Comparison of ENCODE assay signal across 27 cellular contexts in the genomic region with DNA sequence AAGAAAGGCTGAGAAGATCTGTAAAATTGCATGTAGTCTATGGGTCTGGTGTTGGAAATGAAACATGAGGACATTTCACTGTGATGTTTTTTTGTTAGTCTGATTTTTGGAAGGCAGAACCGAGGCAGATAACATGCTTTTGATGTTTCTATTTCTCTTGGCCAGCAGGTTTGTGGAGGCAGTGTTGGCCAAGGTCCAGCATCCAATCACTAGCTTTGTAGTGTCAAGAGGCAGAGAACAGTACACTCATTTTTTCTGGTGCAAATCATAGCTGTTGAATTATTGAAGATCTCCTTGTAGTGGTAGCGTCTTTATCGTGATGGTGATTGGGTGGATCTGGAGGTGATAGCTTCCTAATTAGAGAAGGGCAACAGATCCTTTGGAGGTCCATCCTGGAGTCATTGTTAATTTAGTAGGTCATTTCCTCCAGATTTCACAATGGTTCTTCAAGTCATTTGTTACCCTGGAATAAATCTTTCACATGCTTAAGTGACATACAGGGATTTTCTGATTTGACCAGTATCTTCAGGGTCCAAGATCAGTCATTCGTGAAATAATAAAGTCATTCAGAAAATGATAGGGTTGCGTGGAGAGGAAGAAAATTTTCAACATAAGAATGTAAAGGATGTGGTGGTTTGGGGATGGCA.
"Had no signal": no experiment of that assay in that cellular context is flagged by ENCODE, and none has a peak within 500 bp of the region (broad histone marks: within the 10 kb centered on the region; RNA-seq: fewer than 3 reads in every experiment).

No MANE protein-coding gene starts in this region.

- H3K4me3 Mint-ChIP-seq: activated naive CD8-positive, alpha-beta T cell treated with anti-CD3 and anti-CD28 coated beads for 36 hours; brain; naive B cell; neural crest cell; stimulated activated naive B cell treated with anti-CD40 and anti-IgM and Interleukin-4, amounts not matched to agents 10 μg/mL and 1 μg/mL and 100 μg/mL, for 72 hours; T-helper 1 cell treated with Interleukin-12 subunit alpha and Interleukin-12 subunit beta and Interleukin-4 antibody, amounts not matched to agents 30 μg/mL and 1 μg/mL, for 36 hours had no signal

- H3K36me3 ChIP-seq: gastrocnemius medialis, lower lobe of right lung, sigmoid colon, thoracic aorta, upper lobe of right lung had no signal

- H3K36me3 Mint-ChIP-seq: activated naive CD8-positive, alpha-beta T cell treated with anti-CD3 and anti-CD28 coated beads for 36 hours; brain; stimulated activated naive B cell treated with anti-CD40 and anti-IgM and Interleukin-4, amounts not matched to agents 10 μg/mL and 1 μg/mL and 100 μg/mL, for 72 hours had no signal

- H3K4me1 ChIP-seq: gastrocnemius medialis, lower lobe of right lung, sigmoid colon, upper lobe of right lung had no signal

- H3K27me3 ChIP-seq: gastrocnemius medialis, sigmoid colon, upper lobe of right lung had no signal

- H3K9me3 ChIP-seq: gastrocnemius medialis, lower lobe of right lung, sigmoid colon, thoracic aorta, upper lobe of right lung had no signal

- DNase-seq: activated CD4-positive, alpha-beta T cell treated with anti-CD3 and anti-CD28 coated beads for 4 hours; activated CD4-positive, alpha-beta T cell treated with anti-CD3 and anti-CD28 coated beads, Interleukin-2, amount 50 U/mL, for 48 hours; activated CD4-positive, CD25-positive, alpha-beta regulatory T cell; activated CD8-positive, alpha-beta memory T cell treated with anti-CD3 and anti-CD28 coated beads, Interleukin-2, amount 50 U/mL, for 48 hours; activated naive CD4-positive, alpha-beta T cell treated with Interleukin-2 at 50 U/mL for 16 hours; activated naive CD8-positive, alpha-beta T cell treated with anti-CD3 and anti-CD28 coated beads for 36 hours; activated T-cell treated with anti-CD3 and anti-CD28 coated beads, Interleukin-2, amount 50 U/mL, for 48 hours; amniotic stem cell; effector memory CD4-positive, alpha-beta T cell; gastrocnemius medialis; hippocampal formation; left colon; lower lobe of right lung; mesendoderm; naive B cell; occipital lobe; sigmoid colon; stimulated activated CD4-positive, alpha-beta T cell treated with anti-CD3 and anti-CD28 coated beads, Interleukin-15, amount 100 ng/mL, for 24 hours; stimulated activated naive B cell treated with anti-CD40 and anti-IgM and Interleukin-4, amounts not matched to agents 10 μg/mL and 1 μg/mL and 100 μg/mL, for 72 hours; upper lobe of right lung had no signal

- ATAC-seq: gastrocnemius medialis; left colon; lower lobe of right lung; stimulated activated naive B cell treated with anti-CD40 and anti-IgM and Interleukin-4, amounts not matched to agents 10 μg/mL and 1 μg/mL and 100 μg/mL, for 72 hours; upper lobe of right lung had no signal

- H3K27me3 Mint-ChIP-seq: activated naive CD8-positive, alpha-beta T cell treated with anti-CD3 and anti-CD28 coated beads for 36 hours; stimulated activated naive B cell treated with anti-CD40 and anti-IgM and Interleukin-4, amounts not matched to agents 10 μg/mL and 1 μg/mL and 100 μg/mL, for 72 hours had no signal

- H3K27ac Mint-ChIP-seq: activated naive CD8-positive, alpha-beta T cell treated with anti-CD3 and anti-CD28 coated beads for 36 hours; naive B cell; stimulated activated naive B cell treated with anti-CD40 and anti-IgM and Interleukin-4, amounts not matched to agents 10 μg/mL and 1 μg/mL and 100 μg/mL, for 72 hours; T-helper 1 cell treated with Interleukin-12 subunit alpha and Interleukin-12 subunit beta and Interleukin-4 antibody, amounts not matched to agents 30 μg/mL and 1 μg/mL, for 36 hours had no signal

- FAIRE-seq: colon, islet of Langerhans had no signal

- H3K4me1 Mint-ChIP-seq: activated naive CD8-positive, alpha-beta T cell treated with anti-CD3 and anti-CD28 coated beads for 36 hours; naive B cell; stimulated activated naive B cell treated with anti-CD40 and anti-IgM and Interleukin-4, amounts not matched to agents 10 μg/mL and 1 μg/mL and 100 μg/mL, for 72 hours had no signal

- H3K4me3 ChIP-seq: gastrocnemius medialis, lower lobe of right lung, sigmoid colon, smooth muscle cell, thoracic aorta, upper lobe of right lung had no signal

- H3K4me2 ChIP-seq: smooth muscle cell had no signal

- H3K27ac ChIP-seq: gastrocnemius medialis, lower lobe of right lung, sigmoid colon, thoracic aorta, upper lobe of right lung had no signal
